8 cellular contexts compared by ENCODE assay signal in genomic region chr4:39469429-39470077, GRCh38. TPM values are rescaled to one million over a fixed set of nuclear protein-coding genes. Genes with fewer than 3 reads are reported as not detected.
DNase-seq lines count a peak whose midpoint lies in the region; ATAC-seq and TF ChIP-seq lines count a peak whose summit lies in the region.

No MANE protein-coding gene starts in this region.

- H3K27me3 ChIP-seq in AG04450 (ENCODE audit: control insufficient read depth, insufficient read depth, low read length): no peaks in the 10 kb centered on the region

- POLR2A ChIA-PET in AG04450 (lab: Yijun Ruan, JAX): interaction anchor here (0.8 to 1.6 kb wide), 5 partner anchors 12 to 429 kb away, joined by 3 to 8 read pairs (median 4); partner anchors contain the start of genes SMIM14 and UGDH

- DNase-seq in AG04450 (ENCODE audit: low read depth, low spot score): peak; percentile 55
- peak; percentile 74 for DNase-seq in NCI-H146 (lab: John Stamatoyannopoulos, UW)
- peak; percentile 71 to 90 for DNase-seq in SW 1271 (lab: John Stamatoyannopoulos, UW)
- peak; percentile 17 for DNase-seq in epidermal melanocyte (ENCODE audit: insufficient read length, low spot score)
- DNase-seq in middle frontal gyrus (ENCODE audit: extremely low spot score, low spot score): peak; percentile 76

- no peaks in the 10 kb centered on the region for H3K9me3 ChIP-seq in AG04450 (ENCODE audit: control insufficient read depth, insufficient read depth, low read length)

- no peak overlapping the region for H3K27ac ChIP-seq in AG04450 (ENCODE audit: low read depth, low read length)

- CTCF ChIA-PET in AG04450 (lab: Charles Lee): interaction anchor here (0.6 to 2.6 kb wide), 55 partner anchors 9 to 509 kb away, joined by 3 to 23 read pairs (median 4); partner anchors contain the start of genes PDS5A, SMIM14, UBE2K and UGDH

- no peak overlapping the region for H3K4me3 ChIP-seq in AG04450 (ENCODE audit: low read depth, low read length)

- peak; percentile 80 for ATAC-seq in HG02763 (IDR thresholded peaks at IDR 0.05; ENCODE audit: unreplicated experiment)
- ATAC-seq in HG03139 (IDR thresholded peaks at IDR 0.05; ENCODE audit: unreplicated experiment): no peak

- TF ChIP-seq CTCF in AG04450 (IDR thresholded peaks at IDR 0.05; ENCODE audit: low read depth, low read length): peak; percentile 87
- TF ChIP-seq CTCF in GM12874 (IDR thresholded peaks at IDR 0.05; ENCODE audit: insufficient read depth, low read depth, low read length): peak; percentile 54

RNA-seq across cellular contexts. Expression of gene LIAS, which starts 10.7 kb away (rescaled TPM):
- polyA plus RNA-seq in AG04450 (2011; rRNA removed): 8.6 and 13.1 TPM in 2 replicates
- polyA minus RNA-seq in AG04450 (2011; rRNA and poly(A)+ RNA removed): 1.6 and 4.8 TPM in 2 replicates

RNA-seq across cellular contexts. Expression of gene RPL9, which starts 10.8 kb away (rescaled TPM):
- 2,183 and 3,111 TPM in 2 replicates for polyA plus RNA-seq in AG04450 (2011; rRNA removed)
- 194 and 311 TPM in 2 replicates for polyA minus RNA-seq in AG04450 (2011; rRNA and poly(A)+ RNA removed)

RNA-seq across cellular contexts. Expression of gene UGDH, which starts 57.7 kb away (rescaled TPM):
- 87.8 and 117 TPM in 2 replicates for polyA plus RNA-seq in AG04450 (2011; rRNA removed)
- polyA minus RNA-seq in AG04450 (2011; rRNA and poly(A)+ RNA removed): 86.4 and 146 TPM in 2 replicates

Comparison
In these comparisons a context has a peak if more than half of its experiments do, and no peak if none do; other contexts are left out.
1. DNase-seq: peak in every context shown above with its lines; median percentile 80 in SW 1271; 76 in middle frontal gyrus; 74 in NCI-H146; 55 in AG04450; 17 in epidermal melanocyte.